1 cellular context compared by ENCODE assay signal in genomic region chr19:21463449-21464105, GRCh38.
TF ChIP-seq lines count a peak whose summit lies in the region.

No MANE protein-coding gene starts in this region.

TF ChIP-seq in IMR-90, 13 proteins besides CTCF, POLR2A, EP300 and RAD21 (continued from another document):
- no peak for TF ChIP-seq FOS (IDR thresholded peaks at IDR 0.05; ENCODE audit: low read depth, low read length)
